16 cellular contexts compared by ENCODE assay signal in the genomic region with DNA sequence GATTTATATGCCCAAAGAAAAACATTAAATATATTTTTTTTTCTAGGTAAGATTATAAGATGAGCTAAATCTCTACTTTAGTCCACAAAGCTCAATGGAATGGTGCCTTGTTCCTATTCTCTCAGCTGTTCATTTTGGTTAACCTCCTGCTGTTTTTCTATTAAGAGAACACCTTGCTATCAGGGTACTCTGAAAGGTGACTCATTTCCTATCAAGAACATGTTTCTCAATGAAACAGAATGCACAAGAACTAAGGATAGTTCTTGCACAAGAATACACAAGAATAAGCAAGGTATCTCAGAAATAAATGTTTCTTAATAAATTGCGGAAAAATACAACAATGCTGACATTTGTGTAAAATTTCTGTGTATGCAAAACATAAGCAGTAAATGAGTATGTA. TPM values are rescaled to one million over a fixed set of nuclear protein-coding genes. Genes with fewer than 3 reads are reported as not detected.
DNase-seq lines count a peak whose midpoint lies in the region; ATAC-seq and TF ChIP-seq lines count a peak whose summit lies in the region.
"Had no signal": no experiment of that assay in that cellular context is flagged by ENCODE, and none has a peak within 500 bp of the region (broad histone marks: within the 10 kb centered on the region; RNA-seq: fewer than 3 reads in every experiment).

No MANE protein-coding gene starts in this region.

- no peaks in the 10 kb centered on the region for H3F3A ChIP-seq in smooth muscle cell (ENCODE audit: low read depth)

- H3K4me3 Mint-ChIP-seq in activated T-cell treated with anti-CD3 and anti-CD28 coated beads, Interleukin-2, amount 50 U/mL, for 4 hours: no peak overlapping the region
- no peak overlapping the region for H3K4me3 Mint-ChIP-seq in activated T-cell treated with anti-CD3 and anti-CD28 coated beads, Interleukin-2, amount 50 U/mL, for 72 hours
- H3K4me3 Mint-ChIP-seq: GM23338, IgD-negative memory B cell, WTC11 had no signal

- no peak overlapping the region for H3K27ac Mint-ChIP-seq in activated T-cell treated with anti-CD3 and anti-CD28 coated beads, Interleukin-2, amount 50 U/mL, for 72 hours
- H3K27ac Mint-ChIP-seq: GM23338, IgD-negative memory B cell, WTC11 had no signal

- no peaks in the 10 kb centered on the region for H3K27me3 Mint-ChIP-seq in activated T-cell treated with anti-CD3 and anti-CD28 coated beads, Interleukin-2, amount 50 U/mL, for 4 hours (ENCODE audit: low read depth)
- no peaks in the 10 kb centered on the region for H3K27me3 Mint-ChIP-seq in activated T-cell treated with anti-CD3 and anti-CD28 coated beads, Interleukin-2, amount 50 U/mL, for 72 hours (ENCODE audit: low read depth)
- H3K27me3 Mint-ChIP-seq: IgD-negative memory B cell had no signal

- peak; percentile 51 to 52 for ATAC-seq in activated T-cell treated with anti-CD3 and anti-CD28 coated beads, Interleukin-2, amount 50 U/mL, for 4 hours
- no peak for ATAC-seq in activated T-cell treated with anti-CD3 and anti-CD28 coated beads, Interleukin-2, amount 50 U/mL, for 72 hours (replicated peaks in 1 of 2)
- ATAC-seq in heart right ventricle: no peak
- no peak for ATAC-seq in HG03457 (IDR thresholded peaks at IDR 0.05; ENCODE audit: unreplicated experiment)
- ATAC-seq: GM23338, WTC11 had no signal

- intact Hi-C loops in heart right ventricle (cut with DNase I): no loop called here

- no peaks in the 10 kb centered on the region for H3K9me3 Mint-ChIP-seq in activated T-cell treated with anti-CD3 and anti-CD28 coated beads, Interleukin-2, amount 50 U/mL, for 4 hours
- H3K9me3 Mint-ChIP-seq in activated T-cell treated with anti-CD3 and anti-CD28 coated beads, Interleukin-2, amount 50 U/mL, for 72 hours: no peaks in the 10 kb centered on the region
- H3K9me3 Mint-ChIP-seq: GM23338, IgD-negative memory B cell, WTC11 had no signal

- H3K9me3 ChIP-seq in smooth muscle cell (replicated peaks; ENCODE audit: low read depth) (no peaks in the 10 kb centered on the region), heart right ventricle (no peaks in the 10 kb centered on the region)

- peaks cover 9% of the 10 kb centered on the region for H3K4me1 ChIP-seq in smooth muscle cell (ENCODE audit: low read depth)
- peaks cover 0 to 6% (median 0%) of the 10 kb centered on the region in 9 donors for H3K4me1 ChIP-seq in heart right ventricle

- no peak for TF ChIP-seq CTCF in RWPE1 (conservative IDR thresholded peaks at IDR 0.05; ENCODE audit: low read depth)
- TF ChIP-seq CTCF in smooth muscle cell (IDR thresholded peaks at IDR 0.05; ENCODE audit: borderline replicate concordance, insufficient read depth, poor library complexity, severe bottlenecking): no peak
- TF ChIP-seq CTCF in heart right ventricle (IDR thresholded peaks at IDR 0.05): no peak

- H3K9ac ChIP-seq in smooth muscle cell (ENCODE audit: low read depth): no peak overlapping the region

- no peak for DNase-seq in activated T-cell treated with anti-CD3 and anti-CD28 coated beads, Interleukin-2, amount 50 U/mL, for 4 hours
- DNase-seq in activated T-cell treated with anti-CD3 and anti-CD28 coated beads, Interleukin-2, amount 50 U/mL, for 72 hours: no peak
- DNase-seq in RWPE1 (ENCODE audit: low spot score) (peak; percentile 52), epithelial cell of prostate (ENCODE audit: low read depth, low spot score) (no peak), smooth muscle cell (lab: John Stamatoyannopoulos, UW; ENCODE audit: unreplicated experiment) (no peak), HPDE6-E6E7 (ENCODE audit: extremely low spot score) (no peak), heart right ventricle (no peak)
- DNase-seq: amygdala, NCI-H146, NCI-H510A treated with DMSO at 0.1 percent for 48 hours, OCI-M1 had no signal

- POLR2A ChIA-PET in RWPE1 (lab: Yijun Ruan, JAX; ENCODE audit: low non-redundant PET): no interaction called here

- H3K27me3 ChIP-seq in smooth muscle cell (ENCODE audit: low read depth) (no peaks in the 10 kb centered on the region), heart right ventricle (no peaks in the 10 kb centered on the region)

- H3K79me2 ChIP-seq in smooth muscle cell (ENCODE audit: low read depth): no peaks in the 10 kb centered on the region

- H4K20me1 ChIP-seq in smooth muscle cell (ENCODE audit: low read depth): no peaks in the 10 kb centered on the region

- H3K27ac ChIP-seq in RWPE1 (no peak overlapping the region), epithelial cell of prostate (peak overlapping the region; percentile 43), smooth muscle cell (ENCODE audit: low read depth) (no peak overlapping the region), heart right ventricle (no peak overlapping the region)

- H2AFZ ChIP-seq in smooth muscle cell (ENCODE audit: low read depth): no peak overlapping the region
- H2AFZ ChIP-seq: GM23338 had no signal

- WGBS in smooth muscle cell (ENCODE audit: low lambda C conversion rate): 97% methylated on average over 1 of the region's 1 CpG
- WGBS in heart right ventricle, 2 donors: 97 to 100% methylated on average over 1 of the region's 1 CpG

- H3K4me3 ChIP-seq in smooth muscle cell (no peak overlapping the region), heart right ventricle (no peak overlapping the region)
- H3K4me3 ChIP-seq: GM23338 had no signal

- H3K36me3 Mint-ChIP-seq in activated T-cell treated with anti-CD3 and anti-CD28 coated beads, Interleukin-2, amount 50 U/mL, for 4 hours (ENCODE audit: insufficient read depth): peaks cover 16% of the 10 kb centered on the region
- peaks cover 0 to 15% of the 10 kb centered on the region in 2 donors for H3K36me3 Mint-ChIP-seq in activated T-cell treated with anti-CD3 and anti-CD28 coated beads, Interleukin-2, amount 50 U/mL, for 72 hours (ENCODE audit: insufficient read depth in 2 of 2)
- H3K36me3 Mint-ChIP-seq: WTC11 had no signal

- H3K36me3 ChIP-seq in smooth muscle cell (ENCODE audit: low read depth) (no peaks in the 10 kb centered on the region), heart right ventricle (peaks cover 0 to 13% (median 0%) of the 10 kb centered on the region in 9 donors)

- CTCF ChIA-PET in RWPE1 (lab: Yijun Ruan, JAX): no interaction called here

- peaks cover 28% of the 10 kb centered on the region for H3K4me1 Mint-ChIP-seq in activated T-cell treated with anti-CD3 and anti-CD28 coated beads, Interleukin-2, amount 50 U/mL, for 4 hours (ENCODE audit: low read depth)
- H3K4me1 Mint-ChIP-seq in activated T-cell treated with anti-CD3 and anti-CD28 coated beads, Interleukin-2, amount 50 U/mL, for 72 hours (ENCODE audit: low read depth): peaks cover 23% of the 10 kb centered on the region

- peak overlapping the region; percentile 43 for H3K4me2 ChIP-seq in smooth muscle cell
- H3K4me2 ChIP-seq: GM23338 had no signal

RNA-seq across cellular contexts. Expression of gene ABCD2, which starts 14.1 kb away (rescaled TPM):
- total RNA-seq in activated T-cell treated with anti-CD3 and anti-CD28 coated beads, Interleukin-2, amount 50 U/mL, for 4 hours: under 1 TPM; 0.69 to 0.89 (median 0.79) TPM
- 10 to 100 TPM in 1 of 2 donors, 1 to 10 TPM in 1; 10.0 to 11.2 TPM for total RNA-seq in activated T-cell treated with anti-CD3 and anti-CD28 coated beads, Interleukin-2, amount 50 U/mL, for 72 hours
- total RNA-seq in smooth muscle cell: 0.04 TPM in 1 of 2 replicates, not detected in the other
- not detected in 2 replicates for polyA plus RNA-seq in smooth muscle cell
- 10 to 100 TPM in 1 of 10 donors, 1 to 10 TPM in 9; 5.4 to 10.1 (median 7.7) TPM for total RNA-seq in heart right ventricle
- polyA plus RNA-seq in heart right ventricle: 1 to 10 TPM in 1 of 2 donors, under 1 TPM in 1; 0.32 to 2.0 TPM
- total RNA-seq: dermis microvascular lymphatic vessel endothelial cell, GM23338, WTC11 had no signal
- polyA plus RNA-seq: GM23338 had no signal

Comparison
In these comparisons a context has a peak if more than half of its experiments do, and no peak if none do; other contexts are left out.
1. ATAC-seq: peak in activated T-cell treated with anti-CD3 and anti-CD28 coated beads, Interleukin-2, amount 50 U/mL, for 4 hours (2 of 2); none in activated T-cell treated with anti-CD3 and anti-CD28 coated beads, Interleukin-2, amount 50 U/mL, for 72 hours (0 of 2), heart right ventricle (0 of 8) and HG03457 (single experiment).